ENCODE assay signal across 1 cellular context in the genomic region with DNA sequence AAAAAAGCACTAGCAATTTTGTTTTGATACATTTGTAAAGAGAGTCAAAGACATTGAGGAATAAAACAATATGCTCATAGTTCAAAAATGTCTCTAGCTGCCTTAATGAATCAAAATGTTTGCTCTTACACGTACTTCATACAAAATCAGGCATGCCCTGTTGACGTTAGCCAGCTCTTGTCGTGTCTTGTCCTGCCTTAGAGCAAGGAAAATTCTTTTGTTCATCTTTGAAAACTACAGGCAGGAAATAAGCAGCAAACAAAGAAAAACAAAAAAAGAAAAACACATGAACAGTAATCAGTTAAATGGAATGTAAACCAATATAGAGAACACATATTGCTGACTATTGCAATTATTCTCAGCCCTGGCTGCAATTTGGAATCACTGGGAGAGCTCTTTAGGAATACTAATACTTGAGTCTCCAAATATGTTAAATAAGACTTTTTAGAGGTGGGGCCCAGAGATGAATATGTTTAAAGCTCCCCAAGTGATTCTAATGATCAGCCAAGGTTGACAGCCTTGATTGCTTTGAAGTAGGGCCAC.
TF ChIP-seq lines count a peak whose summit lies in the region.

No MANE protein-coding gene starts in this region.

TF ChIP-seq in HepG2, 621 proteins besides CTCF, POLR2A, EP300 and RAD21:
- TF ChIP-seq NONO (IDR thresholded peaks at IDR 0.05) (no peak), NONO (CRISPR knock-in tag; conservative IDR thresholded peaks at IDR 0.05) (no peak), MAFF (IDR thresholded peaks at IDR 0.05; ENCODE audit: low read depth, low read length) (peak; percentile 95), MAFK (conservative IDR thresholded peaks at IDR 0.05 in 1 of 2, IDR thresholded peaks at IDR 0.05 in 1 of 2; ENCODE audit: low read length in 2 of 2) (peak; percentile 93 to 96), ZNF343 (CRISPR knock-in tag; IDR thresholded peaks at IDR 0.05) (no peak)
- TF ChIP-seq, protein P1, sequence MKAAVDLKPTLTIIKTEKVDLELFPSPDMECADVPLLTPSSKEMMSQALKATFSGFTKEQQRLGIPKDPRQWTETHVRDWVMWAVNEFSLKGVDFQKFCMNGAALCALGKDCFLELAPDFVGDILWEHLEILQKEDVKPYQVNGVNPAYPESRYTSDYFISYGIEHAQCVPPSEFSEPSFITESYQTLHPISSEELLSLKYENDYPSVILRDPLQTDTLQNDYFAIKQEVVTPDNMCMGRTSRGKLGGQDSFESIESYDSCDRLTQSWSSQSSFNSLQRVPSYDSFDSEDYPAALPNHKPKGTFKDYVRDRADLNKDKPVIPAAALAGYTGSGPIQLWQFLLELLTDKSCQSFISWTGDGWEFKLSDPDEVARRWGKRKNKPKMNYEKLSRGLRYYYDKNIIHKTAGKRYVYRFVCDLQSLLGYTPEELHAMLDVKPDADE (CRISPR knock-in tag; IDR thresholded peaks at IDR 0.05) = no peak
TF ChIP-seq in HepG2: peak in this region for 2.
